1 cellular context compared by ENCODE assay signal in genomic region chr7:30594540-30595460, GRCh38.
TF ChIP-seq lines count a peak whose summit lies in the region.

TSS of gene GARS1 (plus strand) at chr7:30594878. CDS start at chr7:30594922, 44 bp downstream.

TF ChIP-seq in HEK293, 187 proteins besides CTCF, POLR2A, EP300 and RAD21 (continued from another document and continues in another):
- TF ChIP-seq ZBTB44 (tag by site-specific recombination; IDR thresholded peaks at IDR 0.05) = peak; percentile 76
- no peak for TF ChIP-seq ZNF747 (tag by site-specific recombination; IDR thresholded peaks at IDR 0.05)
- no peak for TF ChIP-seq SCRT1 (tag by site-specific recombination; IDR thresholded peaks at IDR 0.05; ENCODE audit: borderline replicate concordance)
- peak; percentile 47 for TF ChIP-seq ZNF518A (tag by site-specific recombination; conservative IDR thresholded peaks at IDR 0.05; ENCODE audit: low read depth)
- peak; percentile 47; the same call in 1 of the 2 replicates for TF ChIP-seq ZNF449 (tag by site-specific recombination; IDR thresholded peaks at IDR 0.05)
- no peak for TF ChIP-seq ZSCAN16 (tag by site-specific recombination; IDR thresholded peaks at IDR 0.05)
- peak; percentile 81; the same call in 1 of the 2 replicates for TF ChIP-seq ZNF777 (tag by site-specific recombination; IDR thresholded peaks at IDR 0.05; ENCODE audit: borderline replicate concordance)
- TF ChIP-seq SALL2 (tag by site-specific recombination; IDR thresholded peaks at IDR 0.05; ENCODE audit: borderline replicate concordance) = no peak
- no peak for TF ChIP-seq ZNF132 (tag by site-specific recombination; IDR thresholded peaks at IDR 0.05; ENCODE audit: borderline replicate concordance)
- no peak for TF ChIP-seq ZIC2 (tag by site-specific recombination; IDR thresholded peaks at IDR 0.05)
- no peak for TF ChIP-seq ZBTB1 (tag by site-specific recombination; IDR thresholded peaks at IDR 0.05)
- TF ChIP-seq ZNF837 (tag by site-specific recombination; IDR thresholded peaks at IDR 0.05) = no peak
- no peak for TF ChIP-seq ZNF274 (IDR thresholded peaks at IDR 0.05; ENCODE audit: low read length)
- no peak for TF ChIP-seq ZNF274 (tag by site-specific recombination; IDR thresholded peaks at IDR 0.05; ENCODE audit: borderline replicate concordance)
- TF ChIP-seq ZNF404 (tag by site-specific recombination; IDR thresholded peaks at IDR 0.05) = no peak
- peak; percentile 34; the same call in 1 of the 2 replicates for TF ChIP-seq TRIM28 (IDR thresholded peaks at IDR 0.05; ENCODE audit: borderline replicate concordance, low read length)
- no peak for TF ChIP-seq ZBTB48 (tag by site-specific recombination; IDR thresholded peaks at IDR 0.05)
- 0 out of 2 replicates have a peak, but pooled peaks have one; percentile 13 for TF ChIP-seq EGR2 (tag by site-specific recombination; IDR thresholded peaks at IDR 0.05; ENCODE audit: low read depth)
- no peak for TF ChIP-seq ZNF621 (tag by site-specific recombination; IDR thresholded peaks at IDR 0.05)
- TF ChIP-seq ZNF530 (tag by site-specific recombination; IDR thresholded peaks at IDR 0.05; ENCODE audit: low read depth) = no peak
- TF ChIP-seq ZBTB26 (tag by site-specific recombination; optimal IDR thresholded peaks at IDR 0.05) = peak; percentile 98
- TF ChIP-seq ZNF335 (tag by site-specific recombination; conservative IDR thresholded peaks at IDR 0.05) = peak; percentile 67; the same call in 1 of the 2 replicates
- TF ChIP-seq GLI2 (tag by site-specific recombination; IDR thresholded peaks at IDR 0.05; ENCODE audit: borderline replicate concordance, low read depth) = no peak
- no peak for TF ChIP-seq ZNF175 (tag by site-specific recombination; IDR thresholded peaks at IDR 0.05)
- 0 out of 2 replicates have a peak, but pooled peaks have one; percentile 52 for TF ChIP-seq ZNF148 (tag by site-specific recombination; IDR thresholded peaks at IDR 0.05; ENCODE audit: borderline replicate concordance)
- peak; percentile 55; the same call in 1 of the 2 replicates for TF ChIP-seq ZBTB20 (tag by site-specific recombination; IDR thresholded peaks at IDR 0.05)
- TF ChIP-seq AEBP2 (tag by site-specific recombination; IDR thresholded peaks at IDR 0.05; ENCODE audit: borderline replicate concordance) = no peak
- no peak for TF ChIP-seq ZNF488 (tag by site-specific recombination; IDR thresholded peaks at IDR 0.05)
- TF ChIP-seq ZNF26 (tag by site-specific recombination; IDR thresholded peaks at IDR 0.05) = no peak
- TF ChIP-seq ZNF398 (tag by site-specific recombination; IDR thresholded peaks at IDR 0.05) = peak; percentile 50
- TF ChIP-seq ZFHX2 (tag by site-specific recombination; conservative IDR thresholded peaks at IDR 0.05) = no peak; the same call in 1 of the 2 replicates
- no peak for TF ChIP-seq ZNF510 (tag by site-specific recombination; IDR thresholded peaks at IDR 0.05; ENCODE audit: insufficient replicate concordance)
- 0 out of 2 replicates have a peak, but pooled peaks have one; percentile 46 for TF ChIP-seq ZNF280D (tag by site-specific recombination; IDR thresholded peaks at IDR 0.05)
- TF ChIP-seq ZNF548 (tag by site-specific recombination; IDR thresholded peaks at IDR 0.05) = no peak
- TF ChIP-seq ZNF223 (tag by site-specific recombination; IDR thresholded peaks at IDR 0.05) = no peak
- TF ChIP-seq KLF16 (tag by site-specific recombination; IDR thresholded peaks at IDR 0.05) = peak; percentile 59; the same call in 1 of the 2 replicates
- TF ChIP-seq ZNF701 (tag by site-specific recombination; IDR thresholded peaks at IDR 0.05) = no peak
